1 cellular context compared by ENCODE assay signal in the genomic region with DNA sequence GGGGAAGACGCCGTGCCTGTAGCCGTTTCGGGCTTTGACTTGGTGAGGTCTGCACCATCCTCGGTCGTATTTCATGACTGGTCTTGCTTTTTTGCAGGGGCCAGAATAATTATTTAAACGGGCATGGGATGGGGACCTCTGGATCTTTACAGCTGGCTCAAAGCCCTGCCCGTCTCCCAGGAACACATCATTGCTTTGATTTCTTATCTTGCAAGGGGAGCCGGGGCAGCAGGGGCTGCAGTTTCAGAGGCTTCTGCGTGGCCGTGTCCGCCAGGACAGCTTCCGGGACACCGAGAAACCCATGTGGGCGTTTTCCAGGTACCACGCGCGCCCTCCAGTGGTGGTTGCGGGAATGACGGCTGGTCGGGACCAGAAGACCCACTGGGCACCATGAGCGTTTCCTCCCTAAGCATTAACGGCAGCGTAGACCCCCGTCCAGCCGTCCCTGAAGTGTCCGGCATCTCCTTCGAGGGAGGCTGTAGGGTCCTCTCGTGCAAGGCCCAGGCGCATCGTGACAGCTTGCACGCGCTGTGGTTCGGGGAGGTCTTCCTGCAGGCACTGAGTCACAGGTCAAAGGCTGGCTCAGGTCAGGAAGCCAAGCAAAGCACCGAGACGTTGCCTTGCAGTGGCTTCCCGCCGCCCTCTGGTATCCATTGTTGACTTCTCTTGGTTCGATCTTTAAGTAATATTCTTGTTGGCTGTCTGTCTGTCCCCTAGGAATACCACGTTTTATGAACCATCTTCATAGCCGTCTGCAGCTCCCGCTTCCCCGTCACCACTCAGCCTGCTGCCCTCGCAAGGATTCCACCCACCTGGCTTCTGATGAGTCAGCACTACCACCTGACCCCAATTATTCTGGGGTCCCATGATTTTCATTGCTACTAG.
TF ChIP-seq lines count a peak whose summit lies in the region.

No MANE protein-coding gene starts in this region.

TF ChIP-seq in K562, 482 proteins besides CTCF, POLR2A, EP300 and RAD21 (continued from another document):
- TF ChIP-seq, protein P1, sequence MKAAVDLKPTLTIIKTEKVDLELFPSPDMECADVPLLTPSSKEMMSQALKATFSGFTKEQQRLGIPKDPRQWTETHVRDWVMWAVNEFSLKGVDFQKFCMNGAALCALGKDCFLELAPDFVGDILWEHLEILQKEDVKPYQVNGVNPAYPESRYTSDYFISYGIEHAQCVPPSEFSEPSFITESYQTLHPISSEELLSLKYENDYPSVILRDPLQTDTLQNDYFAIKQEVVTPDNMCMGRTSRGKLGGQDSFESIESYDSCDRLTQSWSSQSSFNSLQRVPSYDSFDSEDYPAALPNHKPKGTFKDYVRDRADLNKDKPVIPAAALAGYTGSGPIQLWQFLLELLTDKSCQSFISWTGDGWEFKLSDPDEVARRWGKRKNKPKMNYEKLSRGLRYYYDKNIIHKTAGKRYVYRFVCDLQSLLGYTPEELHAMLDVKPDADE (conservative IDR thresholded peaks at IDR 0.05; ENCODE audit: control insufficient read depth, low read depth, low read length): peak; percentile 37; the same call in 1 of the 2 replicates
- TF ChIP-seq NR2C2 (CRISPR knock-in tag; IDR thresholded peaks at IDR 0.05) (peak; percentile 88), NR2C2 (tag; IDR thresholded peaks at IDR 0.05) (peak; percentile 89), XRCC3 (IDR thresholded peaks at IDR 0.05) (no peak), TOE1 (IDR thresholded peaks at IDR 0.05; ENCODE audit: borderline replicate concordance) (peak; percentile 31; the same call in 1 of the 2 replicates), TOE1 (CRISPR knock-in tag; IDR thresholded peaks at IDR 0.05; ENCODE audit: borderline replicate concordance, low read depth) (no peak), SP1 (CRISPR knock-in tag; IDR thresholded peaks at IDR 0.05) (peak; percentile 76), FIP1L1 (IDR thresholded peaks at IDR 0.05; ENCODE audit: low read depth, low read length, poor library complexity, severe bottlenecking) (no peak), HLTF (IDR thresholded peaks at IDR 0.05) (peak; percentile 24; the same call in 1 of the 2 replicates), ETV6 (IDR thresholded peaks at IDR 0.05; ENCODE audit: borderline replicate concordance in 1 of 2, low read depth in 2 of 2, low read length in 1 of 2) (no peak), ETV6 (CRISPR knock-in tag; IDR thresholded peaks at IDR 0.05; ENCODE audit: borderline replicate concordance) (no peak), KLF13 (tag; IDR thresholded peaks at IDR 0.05; ENCODE audit: borderline replicate concordance, low read depth) (peak; percentile 95), DPF2 (IDR thresholded peaks at IDR 0.05) (peak; percentile 57; the same call in 1 of the 2 replicates), NR1H2 (CRISPR knock-in tag; IDR thresholded peaks at IDR 0.05) (0 out of 2 replicates have a peak, but pooled peaks have one; percentile 18), ARID1B (IDR thresholded peaks at IDR 0.05) (peak; percentile 26; the same call in 1 of the 2 replicates), MEIS2 (IDR thresholded peaks at IDR 0.05; ENCODE audit: partially characterized antibody) (no peak)
- TF ChIP-seq, protein P2, sequence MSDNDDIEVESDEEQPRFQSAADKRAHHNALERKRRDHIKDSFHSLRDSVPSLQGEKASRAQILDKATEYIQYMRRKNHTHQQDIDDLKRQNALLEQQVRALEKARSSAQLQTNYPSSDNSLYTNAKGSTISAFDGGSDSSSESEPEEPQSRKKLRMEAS (CRISPR knock-in tag; IDR thresholded peaks at IDR 0.05): peak; percentile 88
- TF ChIP-seq, protein P3, sequence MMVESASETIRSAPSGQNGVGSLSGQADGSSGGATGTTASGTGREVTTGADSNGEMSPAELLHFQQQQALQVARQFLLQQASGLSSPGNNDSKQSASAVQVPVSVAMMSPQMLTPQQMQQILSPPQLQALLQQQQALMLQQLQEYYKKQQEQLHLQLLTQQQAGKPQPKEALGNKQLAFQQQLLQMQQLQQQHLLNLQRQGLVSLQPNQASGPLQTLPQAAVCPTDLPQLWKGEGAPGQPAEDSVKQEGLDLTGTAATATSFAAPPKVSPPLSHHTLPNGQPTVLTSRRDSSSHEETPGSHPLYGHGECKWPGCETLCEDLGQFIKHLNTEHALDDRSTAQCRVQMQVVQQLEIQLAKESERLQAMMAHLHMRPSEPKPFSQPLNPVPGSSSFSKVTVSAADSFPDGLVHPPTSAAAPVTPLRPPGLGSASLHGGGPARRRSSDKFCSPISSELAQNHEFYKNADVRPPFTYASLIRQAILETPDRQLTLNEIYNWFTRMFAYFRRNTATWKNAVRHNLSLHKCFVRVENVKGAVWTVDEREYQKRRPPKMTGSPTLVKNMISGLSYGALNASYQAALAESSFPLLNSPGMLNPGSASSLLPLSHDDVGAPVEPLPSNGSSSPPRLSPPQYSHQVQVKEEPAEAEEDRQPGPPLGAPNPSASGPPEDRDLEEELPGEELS (CRISPR knock-in tag; IDR thresholded peaks at IDR 0.05; ENCODE audit: borderline replicate concordance): 0 out of 2 replicates have a peak, but pooled peaks have one; percentile 69
- TF ChIP-seq, protein P4, sequence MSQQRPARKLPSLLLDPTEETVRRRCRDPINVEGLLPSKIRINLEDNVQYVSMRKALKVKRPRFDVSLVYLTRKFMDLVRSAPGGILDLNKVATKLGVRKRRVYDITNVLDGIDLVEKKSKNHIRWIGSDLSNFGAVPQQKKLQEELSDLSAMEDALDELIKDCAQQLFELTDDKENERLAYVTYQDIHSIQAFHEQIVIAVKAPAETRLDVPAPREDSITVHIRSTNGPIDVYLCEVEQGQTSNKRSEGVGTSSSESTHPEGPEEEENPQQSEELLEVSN (IDR thresholded peaks at IDR 0.05; ENCODE audit: borderline replicate concordance in 1 of 2, extremely low read depth in 1 of 2, insufficient read depth in 1 of 2, insufficient read length in 1 of 2, low read depth in 1 of 2, low read length in 1 of 2, poor library complexity in 1 of 2, severe bottlenecking in 1 of 2): peak; percentile 57 to 83
